Comparison of ENCODE assay signal across 1 cellular context in genomic region chr1:15220024-15220392, GRCh38.
TF ChIP-seq lines count a peak whose summit lies in the region.

No MANE protein-coding gene starts in this region.

TF ChIP-seq in HepG2, 621 proteins besides CTCF, POLR2A, EP300 and RAD21:
- TF ChIP-seq, protein P1, sequence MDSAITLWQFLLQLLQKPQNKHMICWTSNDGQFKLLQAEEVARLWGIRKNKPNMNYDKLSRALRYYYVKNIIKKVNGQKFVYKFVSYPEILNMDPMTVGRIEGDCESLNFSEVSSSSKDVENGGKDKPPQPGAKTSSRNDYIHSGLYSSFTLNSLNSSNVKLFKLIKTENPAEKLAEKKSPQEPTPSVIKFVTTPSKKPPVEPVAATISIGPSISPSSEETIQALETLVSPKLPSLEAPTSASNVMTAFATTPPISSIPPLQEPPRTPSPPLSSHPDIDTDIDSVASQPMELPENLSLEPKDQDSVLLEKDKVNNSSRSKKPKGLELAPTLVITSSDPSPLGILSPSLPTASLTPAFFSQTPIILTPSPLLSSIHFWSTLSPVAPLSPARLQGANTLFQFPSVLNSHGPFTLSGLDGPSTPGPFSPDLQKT (CRISPR knock-in tag; IDR thresholded peaks at IDR 0.05; ENCODE audit: borderline replicate concordance), result no peak
- TF ChIP-seq ZSCAN9 (CRISPR knock-in tag; IDR thresholded peaks at IDR 0.05; ENCODE audit: borderline replicate concordance) (no peak), ZBTB3 (CRISPR knock-in tag; IDR thresholded peaks at IDR 0.05; ENCODE audit: borderline replicate concordance, low read depth) (no peak), ELF1 (CRISPR knock-in tag; IDR thresholded peaks at IDR 0.05) (no peak), RBM22 (optimal IDR thresholded peaks at IDR 0.05; ENCODE audit: low read length) (peak; percentile 26)
